In the genomic region with DNA sequence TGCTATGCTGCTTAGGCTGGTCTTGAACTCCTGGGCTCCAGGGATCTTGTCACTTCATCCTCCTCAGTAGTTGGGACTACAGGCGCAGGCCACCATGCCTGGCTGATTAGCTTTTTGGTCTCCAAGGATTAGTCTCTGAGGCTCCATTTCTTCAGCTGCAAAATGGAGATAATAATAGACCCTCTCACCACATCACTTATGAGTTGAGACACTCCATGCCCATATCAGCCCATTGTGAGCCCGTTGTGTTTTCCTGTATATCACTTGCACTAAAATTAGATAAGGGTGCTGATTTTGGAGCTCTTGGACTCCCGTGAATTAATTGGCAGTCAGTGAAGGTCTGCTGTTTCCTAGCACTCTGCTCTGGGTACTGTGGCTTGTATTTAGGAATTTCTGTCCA, we compare ENCODE assay signal across 20 cellular contexts. TPM values are rescaled to one million over a fixed set of nuclear protein-coding genes. Genes with fewer than 3 reads are reported as not detected.
A peak's percentile ranks its signal among the peaks of the same experiment; 100 is the strongest.
DNase-seq lines count a peak whose midpoint lies in the region; ATAC-seq and TF ChIP-seq lines count a peak whose summit lies in the region.
"Had no signal": no experiment of that assay in that cellular context is flagged by ENCODE, and none has a peak within 500 bp of the region (broad histone marks: within the 10 kb centered on the region; RNA-seq: fewer than 3 reads in every experiment).

No MANE protein-coding gene starts in this region.

- no peak overlapping the region for H2BK15ac ChIP-seq in mesendoderm (replicated peaks; ENCODE audit: low read depth)

- H3K79me1 ChIP-seq in mesendoderm (ENCODE audit: low read length) = no peaks in the 10 kb centered on the region

- no peaks in the 10 kb centered on the region for H3K36me3 Mint-ChIP-seq in naive B cell

- TF ChIP-seq RAD21 in HCT116 (IDR thresholded peaks at IDR 0.05; ENCODE audit: low read depth) = no peak

- CTCF ChIA-PET in HCT116 (lab: Charles Lee) (no interaction called here), OCI-LY7 (lab: Charles Lee; ENCODE audit: unreplicated experiment) (interaction anchor here (0.6 kb wide), 1 partner anchor 26 kb away, joined by 3 read pairs; no protein-coding TSS in a partner anchor)

- RAD21 ChIA-PET in HCT116 (lab: Charles Lee; ENCODE audit: low non-redundant PET in 1 of 2, low total read pairs in 2 of 2, uncharacterized antibody in 2 of 2, unreplicated experiment in 2 of 2) = no interaction called here

- peak overlapping the region; percentile 24 to 77 (median 46) for H3K27ac Mint-ChIP-seq in naive B cell
- H3K27ac Mint-ChIP-seq: activated CD8-positive, alpha-beta memory T cell treated with anti-CD3 and anti-CD28 coated beads, Interleukin-2, amount 10 ng/mL, durations not matched to agents 7 days and 5 days; activated naive CD4-positive, alpha-beta T cell treated with anti-CD3 and anti-CD28 coated beads, Interleukin-2, amount 10 ng/mL, durations not matched to agents 7 days and 5 days; stimulated activated naive CD8-positive, alpha-beta T cell treated with anti-CD3 and anti-CD28 coated beads, Interleukin-15, Interleukin-2, amounts not matched to agents 100 ng/mL and 50 ng/mL, for 24 hours had no signal

- intact Hi-C loops in HCT116 (cut with micrococcal nuclease) (no loop called here), OCI-LY7 (cut with micrococcal nuclease; ENCODE audit: unreplicated experiment) (loop anchor here (5.0 kb wide), 1 partner anchor 38 kb away; a partner anchor contains a TSS), transverse colon (cut with DNase I; ENCODE audit: low total_unique reads) (no loop called here)

- H4K5ac ChIP-seq in mesendoderm (ENCODE audit: low read length) = no peak overlapping the region

- no peak overlapping the region for H3K4me2 ChIP-seq in HCT116 (ENCODE audit: low read length)
- peak overlapping the region; percentile 66 for H3K4me2 ChIP-seq in OCI-LY7 (ENCODE audit: low read length)
- H3K4me2 ChIP-seq in mesendoderm (ENCODE audit: low read length) = no peak overlapping the region

- no peaks in the 10 kb centered on the region for H3K79me2 ChIP-seq in HCT116 (ENCODE audit: insufficient read depth, low read length)
- H3K79me2 ChIP-seq in OCI-LY7 (ENCODE audit: insufficient read depth, low read depth, low read length) = no peaks in the 10 kb centered on the region
- no peaks in the 10 kb centered on the region for H3K79me2 ChIP-seq in mesendoderm (ENCODE audit: control insufficient read depth, insufficient read depth, low read length)

- WGBS in transverse colon (ENCODE audit: low coverage in 1 of 2), 2 donors = 72 to 88% methylated on average over 2 to 3 of the region's 3 CpGs
- no CpG with 5 or more reads among the region's 3 CpGs for WGBS in mesendoderm (ENCODE audit: extremely low coverage, insufficient coverage, low lambda C conversion rate)

- no peaks in the 10 kb centered on the region for H3K9me3 ChIP-seq in HCT116 (ENCODE audit: control insufficient read depth in 1 of 2, insufficient read depth in 1 of 2, low read depth in 1 of 2, low read length in 2 of 2)
- H3K9me3 ChIP-seq in OCI-LY7 (ENCODE audit: low read length) = no peaks in the 10 kb centered on the region
- no peaks in the 10 kb centered on the region for H3K9me3 ChIP-seq in transverse colon
- H3K9me3 ChIP-seq: lower lobe of right lung, tibial artery had no signal

- BruUV-seq in HCT116 (replicated peaks; lab: Mats Ljungman, UMichigan) (TSS peak; percentile 8), OCI-LY7 (replicated peaks; lab: Mats Ljungman, UMichigan) (no TSS peak)

- H3K9me2 ChIP-seq in HCT116 (ENCODE audit: insufficient read depth) (no peaks in the 10 kb centered on the region), OCI-LY7 (ENCODE audit: insufficient read depth, low read length) (no peaks in the 10 kb centered on the region)

- H4K20me1 ChIP-seq in HCT116 (ENCODE audit: insufficient read depth) (no peaks in the 10 kb centered on the region), OCI-LY7 (ENCODE audit: insufficient read depth, low read length) (no peaks in the 10 kb centered on the region)

- no peak for TF ChIP-seq EP300 in transverse colon (IDR thresholded peaks at IDR 0.05; ENCODE audit: low read depth)

- no peak for ATAC-seq in HCT116
- no peak for ATAC-seq in naive B cell (ENCODE audit: low read depth in 2 of 2)
- ATAC-seq: activated CD8-positive, alpha-beta memory T cell treated with anti-CD3 and anti-CD28 coated beads, Interleukin-2, amount 10 ng/mL, durations not matched to agents 7 days and 5 days; lower lobe of right lung had no signal

- H3K27me3 ChIP-seq in HCT116 (ENCODE audit: insufficient read depth, low read length) = no peaks in the 10 kb centered on the region
- H3K27me3 ChIP-seq in transverse colon = no peaks in the 10 kb centered on the region
- no peaks in the 10 kb centered on the region for H3K27me3 ChIP-seq in mesendoderm (ENCODE audit: insufficient read depth, low read length, poor library complexity)
- H3K27me3 ChIP-seq: dorsolateral prefrontal cortex, tibial artery had no signal

- H4K8ac ChIP-seq in mesendoderm (ENCODE audit: low read depth, low read length) = no peak overlapping the region

- DNase-seq in HCT116 (ENCODE audit: low read depth, low spot score) = no peak
- peak; percentile 36 for DNase-seq in OCI-LY7 (ENCODE audit: low spot score)
- no peak for DNase-seq in epithelial cell of prostate (ENCODE audit: low read depth, low spot score)
- no peak for DNase-seq in naive B cell
- no peak for DNase-seq in NCI-H526 (lab: John Stamatoyannopoulos, UW)
- DNase-seq in NOMO-1 treated with dmso at 0.1 percent for 144 hours (lab: John Stamatoyannopoulos, UW; ENCODE audit: unreplicated experiment) = no peak
- DNase-seq in transverse colon = no peak
- DNase-seq in mesendoderm = no peak
- DNase-seq: activated CD4-positive, alpha-beta T cell treated with anti-CD3 and anti-CD28 coated beads for 4 hours; activated CD8-positive, alpha-beta memory T cell treated with anti-CD3 and anti-CD28 coated beads, Interleukin-2, amount 10 ng/mL, durations not matched to agents 7 days and 5 days; activated naive CD4-positive, alpha-beta T cell treated with anti-CD3 and anti-CD28 coated beads, Interleukin-2, amount 10 ng/mL, durations not matched to agents 7 days and 5 days; CD8-positive, alpha-beta memory T cell; DMS79; dorsolateral prefrontal cortex; lower lobe of right lung; NCI-H1436 treated with DMSO at 0.1 percent for 48 hours; stimulated activated CD4-positive, alpha-beta T cell treated with anti-CD3 and anti-CD28 coated beads, Interleukin-4, amount 100 ng/mL, for 1 hour; SW 1271; tibial artery had no signal

- H3K36me3 ChIP-seq in HCT116 (ENCODE audit: control insufficient read depth in 1 of 2, insufficient read depth in 2 of 2, low read length in 2 of 2) (peaks cover 18 to 20% of the 10 kb centered on the region in 2 experiments), OCI-LY7 (ENCODE audit: insufficient read depth, low read length) (peaks cover 52% of the 10 kb centered on the region), transverse colon (peaks cover 0 to 20% (median 4%) of the 10 kb centered on the region in 4 donors), mesendoderm (ENCODE audit: control insufficient read depth, insufficient read depth, low read length) (no peaks in the 10 kb centered on the region)

- no peak for TF ChIP-seq POLR2A in HCT116 (IDR thresholded peaks at IDR 0.05; ENCODE audit: borderline replicate concordance, extremely low read depth, insufficient read depth, insufficient read length)
- no peak for TF ChIP-seq POLR2A in transverse colon (IDR thresholded peaks at IDR 0.05)

- H3K4ac ChIP-seq in mesendoderm (ENCODE audit: low read depth, low read length) = no peak overlapping the region

- POLR2A ChIA-PET in HCT116 (lab: Charles Lee) = no interaction called here
- POLR2A ChIA-PET in OCI-LY7 (lab: Charles Lee) = interaction anchor here (0.6 kb wide), 1 partner anchor 53 kb away, joined by 4 read pairs; no protein-coding TSS in a partner anchor

- H2AK5ac ChIP-seq in mesendoderm (ENCODE audit: low read length) = no peak overlapping the region

- H3K4me3 Mint-ChIP-seq in naive B cell = peak overlapping the region in 3 of 8 donors; percentile 2 to 34 (median 20)
- H3K4me3 Mint-ChIP-seq: activated CD8-positive, alpha-beta memory T cell treated with anti-CD3 and anti-CD28 coated beads, Interleukin-2, amount 10 ng/mL, durations not matched to agents 7 days and 5 days; activated naive CD4-positive, alpha-beta T cell treated with anti-CD3 and anti-CD28 coated beads, Interleukin-2, amount 10 ng/mL, durations not matched to agents 7 days and 5 days; CD8-positive, alpha-beta memory T cell; stimulated activated naive CD8-positive, alpha-beta T cell treated with anti-CD3 and anti-CD28 coated beads, Interleukin-15, Interleukin-2, amounts not matched to agents 100 ng/mL and 50 ng/mL, for 24 hours had no signal

- no peak overlapping the region for H3K18ac ChIP-seq in mesendoderm (ENCODE audit: low read length)

- no peak overlapping the region for H3K9ac ChIP-seq in HCT116 (ENCODE audit: low read length)
- H3K9ac ChIP-seq in mesendoderm (ENCODE audit: low read length) = no peak overlapping the region

- H2AFZ ChIP-seq in HCT116 (ENCODE audit: low read depth, low read length, poor library complexity, severe bottlenecking) (no peak overlapping the region), OCI-LY7 (ENCODE audit: low read length) (no peak overlapping the region)

- H3K56ac ChIP-seq in mesendoderm (ENCODE audit: low read length) = no peak overlapping the region

- no peaks in the 10 kb centered on the region for H3K27me3 Mint-ChIP-seq in naive B cell
- H3K27me3 Mint-ChIP-seq: activated CD8-positive, alpha-beta memory T cell treated with anti-CD3 and anti-CD28 coated beads, Interleukin-2, amount 10 ng/mL, durations not matched to agents 7 days and 5 days; activated naive CD4-positive, alpha-beta T cell treated with anti-CD3 and anti-CD28 coated beads, Interleukin-2, amount 10 ng/mL, durations not matched to agents 7 days and 5 days; CD8-positive, alpha-beta memory T cell; stimulated activated naive CD8-positive, alpha-beta T cell treated with anti-CD3 and anti-CD28 coated beads, Interleukin-15, Interleukin-2, amounts not matched to agents 100 ng/mL and 50 ng/mL, for 24 hours had no signal

- in situ Hi-C loops in transverse colon (cut with MboI; ENCODE audit: low pct_ligation_motif_present in 1 of 4, low pct_unique_long_range_greater_than_20kb in 1 of 4, low sequenced_read_pairs in 3 of 4) = loop anchor here in 1 of 4 donors (25.0 kb wide), 1 partner anchor 472 kb away; a partner anchor contains a TSS

- no peak overlapping the region for H2BK120ac ChIP-seq in mesendoderm (ENCODE audit: low read depth, low read length)

- no peak overlapping the region for H3K4me3 ChIP-seq in HCT116 (replicated peaks in 1 of 2; ENCODE audit: low read depth in 1 of 2, low read length in 2 of 2)
- H3K4me3 ChIP-seq in OCI-LY7 (ENCODE audit: low read depth, low read length, poor library complexity, severe bottlenecking) = peak overlapping the region; percentile 11
- H3K4me3 ChIP-seq in transverse colon = no peak overlapping the region
- no peak overlapping the region for H3K4me3 ChIP-seq in mesendoderm (ENCODE audit: low read length)
- H3K4me3 ChIP-seq: dorsolateral prefrontal cortex, lower lobe of right lung, tibial artery had no signal

- H3K9me3 Mint-ChIP-seq in naive B cell = no peaks in the 10 kb centered on the region
- H3K9me3 Mint-ChIP-seq: activated naive CD4-positive, alpha-beta T cell treated with anti-CD3 and anti-CD28 coated beads, Interleukin-2, amount 10 ng/mL, durations not matched to agents 7 days and 5 days; CD8-positive, alpha-beta memory T cell; stimulated activated naive CD8-positive, alpha-beta T cell treated with anti-CD3 and anti-CD28 coated beads, Interleukin-15, Interleukin-2, amounts not matched to agents 100 ng/mL and 50 ng/mL, for 24 hours had no signal

- TF ChIP-seq CTCF in HCT116 (IDR thresholded peaks at IDR 0.05 in 2 of 3, conservative IDR thresholded peaks at IDR 0.05 in 1 of 3; ENCODE audit: borderline replicate concordance in 1 of 3, insufficient read depth in 1 of 3, low read depth in 2 of 3, low read length in 2 of 3) = no peak
- TF ChIP-seq CTCF in OCI-LY7 (conservative IDR thresholded peaks at IDR 0.05; ENCODE audit: low read length) = no peak
- no peak for TF ChIP-seq CTCF in transverse colon (IDR thresholded peaks at IDR 0.05)

- peaks cover 9 to 27% (median 18%) of the 10 kb centered on the region in 3 donors for H3K4me1 Mint-ChIP-seq in naive B cell
- H3K4me1 Mint-ChIP-seq: activated naive CD4-positive, alpha-beta T cell treated with anti-CD3 and anti-CD28 coated beads, Interleukin-2, amount 10 ng/mL, durations not matched to agents 7 days and 5 days; CD8-positive, alpha-beta memory T cell had no signal

- no peak overlapping the region for H3K23ac ChIP-seq in mesendoderm (ENCODE audit: low read length)

- H2BK5ac ChIP-seq in mesendoderm (ENCODE audit: low read length) = no peak overlapping the region

- H3K4me1 ChIP-seq in HCT116 (ENCODE audit: control insufficient read depth in 1 of 2, insufficient read depth in 2 of 2, low read length in 2 of 2) = no peaks in the 10 kb centered on the region
- peaks cover 33% of the 10 kb centered on the region for H3K4me1 ChIP-seq in OCI-LY7 (ENCODE audit: insufficient read depth, low read length, poor library complexity, severe bottlenecking)
- no peaks in the 10 kb centered on the region for H3K4me1 ChIP-seq in transverse colon
- H3K4me1 ChIP-seq in mesendoderm (ENCODE audit: control insufficient read depth, low read depth, low read length) = no peaks in the 10 kb centered on the region
- H3K4me1 ChIP-seq: lower lobe of right lung, tibial artery had no signal

- H3K27ac ChIP-seq in HCT116 (ENCODE audit: low read depth, low read length) (no peak overlapping the region), OCI-LY7 (ENCODE audit: low read depth, low read length, poor library complexity, severe bottlenecking) (peak overlapping the region; percentile 80), epithelial cell of prostate (peak overlapping the region; percentile 10), transverse colon (no peak overlapping the region), mesendoderm (ENCODE audit: low read depth, low read length) (no peak overlapping the region)
- H3K27ac ChIP-seq: dorsolateral prefrontal cortex, lower lobe of right lung, tibial artery had no signal

RNA-seq across cellular contexts. Expression of a gene that starts 36.0 kb away (rescaled TPM):
- 35.0 TPM for total RNA-seq in HCT116 (2021; ENCODE audit: unreplicated experiment)
- 11.3 and 14.1 TPM in 2 replicates for polyA plus RNA-seq in HCT116 (2012)
- 31.7 and 43.0 TPM in 2 replicates for total RNA-seq in OCI-LY7 (2014; rRNA removed; shearing (Covaris generic))
- 70.4 and 77.1 TPM in 2 replicates for total RNA-seq in OCI-LY7 (2022)
- polyA plus RNA-seq in naive B cell (ENCODE audit: low read depth in 6 of 6) = 10 to 100 TPM in 3 of 6 donors, 1 to 10 TPM in 3; 5.0 to 29.8 (median 10.0) TPM
- total RNA-seq in transverse colon = 10 to 100 TPM; 25.9 to 86.4 (median 45.6) TPM
- 10.6 TPM for polyA plus RNA-seq in mesendoderm (2013, experiment 1 of 2)
- 9.5 TPM for polyA plus RNA-seq in mesendoderm (2013, experiment 2 of 2)

RNA-seq across cellular contexts. Expression of a gene that starts 39.9 kb away (rescaled TPM):
- total RNA-seq in HCT116 (2021; ENCODE audit: unreplicated experiment) = 61.5 TPM
- polyA plus RNA-seq in HCT116 (2012) = 11.2 and 13.1 TPM in 2 replicates
- total RNA-seq in OCI-LY7 (2014; rRNA removed; shearing (Covaris generic)) = 15.9 and 21.9 TPM in 2 replicates
- total RNA-seq in OCI-LY7 (2022) = 51.1 and 52.8 TPM in 2 replicates
- polyA plus RNA-seq in naive B cell (ENCODE audit: low read depth in 6 of 6) = 10 to 100 TPM; 24.8 to 60.7 (median 32.3) TPM
- total RNA-seq in transverse colon = 10 to 100 TPM; 37.0 to 53.7 (median 49.2) TPM
- polyA plus RNA-seq in mesendoderm (2013, experiment 1 of 2) = 11.8 TPM
- 11.1 TPM for polyA plus RNA-seq in mesendoderm (2013, experiment 2 of 2)

Comparison
In these comparisons a context has a peak if more than half of its experiments do, and no peak if none do; other contexts are left out.
1. H3K27ac ChIP-seq: peak in OCI-LY7 (single experiment) and epithelial cell of prostate (single experiment); none in HCT116 (single experiment), transverse colon (0 of 4) and mesendoderm (single experiment).